In genomic region chr9:133485531-133486260, GRCh38 we compare ENCODE assay signal across 7 cellular contexts. TPM values are rescaled to one million over a fixed set of nuclear protein-coding genes. Genes with fewer than 3 reads are reported as not detected.
A peak's percentile ranks its signal among the peaks of the same experiment; 100 is the strongest.
DNase-seq lines count a peak whose midpoint lies in the region; ATAC-seq and TF ChIP-seq lines count a peak whose summit lies in the region.

No MANE protein-coding gene starts in this region.

- TF ChIP-seq CTCF in GM12864 (IDR thresholded peaks at IDR 0.05; ENCODE audit: low read depth, low read length, missing control alignments) (no peak), VCaP (conservative IDR thresholded peaks at IDR 0.05) (no peak), mesothelial cell of epicardium (IDR thresholded peaks at IDR 0.05; ENCODE audit: unreplicated experiment) (no peak), breast epithelium (IDR thresholded peaks at IDR 0.05) (no peak)

- H3K27me3 ChIP-seq in breast epithelium = peaks cover 0 to 15% of the 10 kb centered on the region in 2 donors

- peak overlapping the region; percentile 39 for H3K4me3 Mint-ChIP-seq in natural killer cell treated with Interleukin-12 subunit alpha and Interleukin-12 subunit beta and Interleukin-15 and Interleukin-18, amount 100 ng/mL, for 72 hours
- H3K4me3 Mint-ChIP-seq in mesothelial cell of epicardium = no peak overlapping the region

- H3K27ac ChIP-seq in VCaP (peak overlapping the region; percentile 90), breast epithelium (no peak overlapping the region)

- H3K4me1 ChIP-seq in breast epithelium = no peaks in the 10 kb centered on the region

- no peaks in the 10 kb centered on the region for H3K9me3 Mint-ChIP-seq in natural killer cell treated with Interleukin-12 subunit alpha and Interleukin-12 subunit beta and Interleukin-15 and Interleukin-18, amount 100 ng/mL, for 72 hours
- H3K9me3 Mint-ChIP-seq in mesothelial cell of epicardium = no peaks in the 10 kb centered on the region

- H3K4me1 Mint-ChIP-seq in natural killer cell treated with Interleukin-12 subunit alpha and Interleukin-12 subunit beta and Interleukin-15 and Interleukin-18, amount 100 ng/mL, for 72 hours (ENCODE audit: low read depth in 2 of 2) = peaks cover 0 to 4% of the 10 kb centered on the region in 2 donors
- peaks cover 27% of the 10 kb centered on the region for H3K4me1 Mint-ChIP-seq in mesothelial cell of epicardium

- peaks cover 0 to 3% of the 10 kb centered on the region in 2 donors for H3K27me3 Mint-ChIP-seq in natural killer cell treated with Interleukin-12 subunit alpha and Interleukin-12 subunit beta and Interleukin-15 and Interleukin-18, amount 100 ng/mL, for 72 hours
- H3K27me3 Mint-ChIP-seq in mesothelial cell of epicardium (ENCODE audit: low read depth) = peaks cover 2% of the 10 kb centered on the region

- no peak for TF ChIP-seq POLR2A in breast epithelium (IDR thresholded peaks at IDR 0.05)

- H3K9me3 ChIP-seq in breast epithelium = no peaks in the 10 kb centered on the region

- H3K36me3 Mint-ChIP-seq in natural killer cell treated with Interleukin-12 subunit alpha and Interleukin-12 subunit beta and Interleukin-15 and Interleukin-18, amount 100 ng/mL, for 72 hours = no peaks in the 10 kb centered on the region
- no peaks in the 10 kb centered on the region for H3K36me3 Mint-ChIP-seq in mesothelial cell of epicardium

- H3K27ac Mint-ChIP-seq in natural killer cell treated with Interleukin-12 subunit alpha and Interleukin-12 subunit beta and Interleukin-15 and Interleukin-18, amount 100 ng/mL, for 72 hours = peak overlapping the region in 1 of 2 donors; percentile 43
- no peak overlapping the region for H3K27ac Mint-ChIP-seq in mesothelial cell of epicardium

- H3K4me3 ChIP-seq in GM12864 (ENCODE audit: low read depth, low read length) (0 out of 2 replicates have a peak overlapping the region, but pooled peaks have one; percentile 8), breast epithelium (no peak overlapping the region)

- peak; percentile 30 for ATAC-seq in HG03159 (IDR thresholded peaks at IDR 0.05; ENCODE audit: unreplicated experiment)
- peak; percentile 53 to 58 for ATAC-seq in natural killer cell treated with Interleukin-12 subunit alpha and Interleukin-12 subunit beta and Interleukin-15 and Interleukin-18, amount 100 ng/mL, for 72 hours

- H3K36me3 ChIP-seq in breast epithelium = no peaks in the 10 kb centered on the region

- intact Hi-C loops in breast epithelium (cut with DNase I; ENCODE audit: low total_unique reads) = loop anchor here (10.0 kb wide), 1 partner anchor 81 kb away; no protein-coding TSS in a partner anchor

- DNase-seq in GM12864 (ENCODE audit: low read depth) (no peak), mesothelial cell of epicardium (ENCODE audit: low spot score in 2 of 2, unreplicated experiment in 2 of 2) (no peak), dermis blood vessel endothelial cell (no peak), breast epithelium (ENCODE audit: low spot score in 2 of 2) (no peak)
- DNase-seq in natural killer cell treated with Interleukin-12 subunit alpha and Interleukin-12 subunit beta and Interleukin-15 and Interleukin-18, amount 100 ng/mL, for 72 hours (ENCODE audit: low spot score) = no peak

RNA-seq across cellular contexts. Expression of gene SLC2A6, which starts 6.8 kb away (rescaled TPM):
- total RNA-seq in natural killer cell treated with Interleukin-12 subunit alpha and Interleukin-12 subunit beta and Interleukin-15 and Interleukin-18, amount 100 ng/mL, for 72 hours = 10 to 100 TPM; 15.0 to 42.3 TPM
- 8.2 to 9.0 TPM (median 8.2 TPM) in 3 replicates for total RNA-seq in mesothelial cell of epicardium
- 32.0 and 42.1 TPM in 2 replicates for total RNA-seq in dermis blood vessel endothelial cell
- total RNA-seq in breast epithelium = 1 to 10 TPM; 1.8 to 2.0 (median 1.8) TPM

RNA-seq across cellular contexts. Expression of gene CACFD1, which starts 25.9 kb away (rescaled TPM):
- 1 to 10 TPM; 2.4 to 7.0 TPM for total RNA-seq in natural killer cell treated with Interleukin-12 subunit alpha and Interleukin-12 subunit beta and Interleukin-15 and Interleukin-18, amount 100 ng/mL, for 72 hours
- total RNA-seq in mesothelial cell of epicardium (35.4 to 44.5 TPM (median 40.2 TPM) in 3 replicates), dermis blood vessel endothelial cell (12.8 and 21.4 TPM in 2 replicates), breast epithelium (10 to 100 TPM in 2 of 3 donors, 1 to 10 TPM in 1; 5.0 to 19.5 (median 13.4) TPM)

RNA-seq across cellular contexts. Expression of gene MYMK, which starts 39.1 kb away (rescaled TPM):
- total RNA-seq in natural killer cell treated with Interleukin-12 subunit alpha and Interleukin-12 subunit beta and Interleukin-15 and Interleukin-18, amount 100 ng/mL, for 72 hours = not detected
- total RNA-seq in mesothelial cell of epicardium (not detected in 3 replicates), dermis blood vessel endothelial cell (not detected in 2 replicates), breast epithelium (not detected)

RNA-seq across cellular contexts. Expression of gene ADAMTSL2, which starts 48.8 kb away (rescaled TPM):
- total RNA-seq in natural killer cell treated with Interleukin-12 subunit alpha and Interleukin-12 subunit beta and Interleukin-15 and Interleukin-18, amount 100 ng/mL, for 72 hours = not detected
- 6.2 to 7.0 TPM (median 6.5 TPM) in 3 replicates for total RNA-seq in mesothelial cell of epicardium
- under 0.01 and 0.17 TPM in 2 replicates for total RNA-seq in dermis blood vessel endothelial cell
- under 1 TPM; 0.33 to 0.80 (median 0.44) TPM for total RNA-seq in breast epithelium
